In genomic region chr3:12832350-12833225, GRCh38 we compare ENCODE assay signal across 19 cellular contexts.
A peak's percentile ranks its signal among the peaks of the same experiment; 100 is the strongest.
DNase-seq lines count a peak whose midpoint lies in the region; ATAC-seq and TF ChIP-seq lines count a peak whose summit lies in the region.
"Had no signal": no experiment of that assay in that cellular context is flagged by ENCODE, and none has a peak within 500 bp of the region (broad histone marks: within the 10 kb centered on the region; RNA-seq: fewer than 3 reads in every experiment).

No MANE protein-coding gene starts in this region.

- H3K27ac Mint-ChIP-seq in effector memory CD8-positive, alpha-beta T cell = peak overlapping the region; percentile 25 to 49
- H3K27ac Mint-ChIP-seq: activated T-helper 1 cell treated with anti-CD3 and anti-CD28 coated beads, Interleukin-12 subunit alpha, Interleukin-12 subunit beta, Interleukin-2, Interleukin-4 antibody, amounts not matched to agents 30 ng/mL and 10 ng/mL and 1 ng/mL, durations not matched to agents 14 hours and 24 hours and 36 hours; T-helper 1 cell treated with Interleukin-12 subunit alpha and Interleukin-12 subunit beta and Interleukin-4 antibody, amounts not matched to agents 30 μg/mL and 1 μg/mL, for 36 hours had no signal

- H4K20me1 ChIP-seq in DND-41 (ENCODE audit: insufficient read depth, low read length) (peaks cover 41% of the 10 kb centered on the region), OCI-LY1 (ENCODE audit: insufficient read depth, low read length) (no peaks in the 10 kb centered on the region)

- H3F3A ChIP-seq in OCI-LY1 (ENCODE audit: insufficient read depth, low read length) = no peaks in the 10 kb centered on the region

- peaks cover 1% of the 10 kb centered on the region; the same call in 1 of the 2 replicates for H3K4me1 ChIP-seq in DND-41 (ENCODE audit: insufficient read depth, low read length)
- peaks cover 2% of the 10 kb centered on the region for H3K4me1 ChIP-seq in OCI-LY1 (ENCODE audit: insufficient read depth, low read length, severe bottlenecking)
- H3K4me1 ChIP-seq: right atrium auricular region had no signal

- peaks cover 54% of the 10 kb centered on the region for H3K36me3 Mint-ChIP-seq in effector memory CD8-positive, alpha-beta T cell (ENCODE audit: insufficient read depth)

- peaks cover 6 to 7% of the 10 kb centered on the region in 2 donors for H3K4me1 Mint-ChIP-seq in effector memory CD8-positive, alpha-beta T cell (ENCODE audit: low read depth in 2 of 2)

- H2AFZ ChIP-seq in DND-41 (ENCODE audit: low read depth, low read length) (no peak overlapping the region), OCI-LY1 (ENCODE audit: low read length) (no peak overlapping the region)

- H3K9ac ChIP-seq in DND-41 (ENCODE audit: low read depth, low read length) = no peak overlapping the region
- no peak overlapping the region for H3K9ac ChIP-seq in OCI-LY1 (ENCODE audit: low read length)
- H3K9ac ChIP-seq: KMS-11 had no signal

- H3K27me3 ChIP-seq in DND-41 (ENCODE audit: insufficient read depth, low read length, poor library complexity) (no peaks in the 10 kb centered on the region), OCI-LY1 (ENCODE audit: insufficient read depth, low read length) (no peaks in the 10 kb centered on the region)
- H3K27me3 ChIP-seq: right atrium auricular region, upper lobe of left lung had no signal

- H3K4me2 ChIP-seq in DND-41 (ENCODE audit: insufficient read depth, low read length) (no peak overlapping the region), OCI-LY1 (ENCODE audit: low read length) (no peak overlapping the region)
- H3K4me2 ChIP-seq: KMS-11 had no signal

- H3K4me3 Mint-ChIP-seq in effector memory CD8-positive, alpha-beta T cell = no peak overlapping the region
- H3K4me3 Mint-ChIP-seq: activated T-helper 1 cell treated with anti-CD3 and anti-CD28 coated beads, Interleukin-12 subunit alpha, Interleukin-12 subunit beta, Interleukin-2, Interleukin-4 antibody, amounts not matched to agents 30 ng/mL and 10 ng/mL and 1 ng/mL, durations not matched to agents 14 hours and 24 hours and 36 hours; T-helper 1 cell treated with Interleukin-12 subunit alpha and Interleukin-12 subunit beta and Interleukin-4 antibody, amounts not matched to agents 30 μg/mL and 1 μg/mL, for 36 hours had no signal

- peaks cover 82% of the 10 kb centered on the region for H3K36me3 ChIP-seq in DND-41 (ENCODE audit: insufficient read depth, low read length)
- peaks cover 72% of the 10 kb centered on the region for H3K36me3 ChIP-seq in OCI-LY1 (ENCODE audit: insufficient read depth, low read length)

- no peaks in the 10 kb centered on the region for H3K9me2 ChIP-seq in OCI-LY1 (ENCODE audit: low read depth, low read length)

- 0 out of 3 replicates have a peak, but pooled peaks have one; percentile 7 for ATAC-seq in DND-41 (ENCODE audit: insufficient read depth, low read depth)
- no peak for ATAC-seq in effector memory CD8-positive, alpha-beta T cell (replicated peaks)
- ATAC-seq: lower lobe of right lung had no signal

- H3K79me2 ChIP-seq in DND-41 (ENCODE audit: insufficient read depth, low read length) (peaks cover 22% of the 10 kb centered on the region; the same call in 1 of the 2 replicates), OCI-LY1 (ENCODE audit: insufficient read depth, low read length) (0 out of 2 replicates have a peak, but pooled peaks cover 3% of the 10 kb centered on the region)

- peak; percentile 5 for DNase-seq in AG20443 (ENCODE audit: low spot score)
- DNase-seq in DND-41 = no peak
- no peak for DNase-seq in effector memory CD8-positive, alpha-beta T cell
- no peak for DNase-seq in NCI-H2029 treated with DMSO at 0.1 percent for 48 hours (lab: John Stamatoyannopoulos, UW)
- DNase-seq in C1 segment of cervical spinal cord (lab: John Stamatoyannopoulos, UW) = no peak
- no peak for DNase-seq in GF-D8 (lab: John Stamatoyannopoulos, UW)
- DNase-seq in coronary artery (ENCODE audit: low spot score) = no peak
- DNase-seq: activated CD4-positive, alpha-beta T cell treated with anti-CD3 and anti-CD28 coated beads for 1 hour; lower lobe of right lung; NCI-H146; NCI-H446; stimulated activated CD4-positive, alpha-beta T cell treated with anti-CD3 and anti-CD28 coated beads, Interleukin-4, amount 100 ng/mL, for 24 hours; upper lobe of left lung had no signal

- H3K27me3 Mint-ChIP-seq in effector memory CD8-positive, alpha-beta T cell = no peaks in the 10 kb centered on the region

- H3K27ac ChIP-seq in DND-41 (ENCODE audit: low read length) (no peak overlapping the region), OCI-LY1 (ENCODE audit: low read depth, low read length, poor library complexity, severe bottlenecking) (peak overlapping the region; percentile 11), coronary artery (no peak overlapping the region)
- H3K27ac ChIP-seq: C4-2B, KMS-11, lower lobe of right lung, right atrium auricular region, upper lobe of left lung had no signal

- H3K9me3 Mint-ChIP-seq in effector memory CD8-positive, alpha-beta T cell = no peaks in the 10 kb centered on the region
- H3K9me3 Mint-ChIP-seq: activated T-helper 1 cell treated with anti-CD3 and anti-CD28 coated beads, Interleukin-12 subunit alpha, Interleukin-12 subunit beta, Interleukin-2, Interleukin-4 antibody, amounts not matched to agents 30 ng/mL and 10 ng/mL and 1 ng/mL, durations not matched to agents 14 hours and 24 hours and 36 hours; T-helper 1 cell treated with Interleukin-12 subunit alpha and Interleukin-12 subunit beta and Interleukin-4 antibody, amounts not matched to agents 30 μg/mL and 1 μg/mL, for 36 hours had no signal

- TF ChIP-seq CTCF in DND-41 (IDR thresholded peaks at IDR 0.05; ENCODE audit: borderline replicate concordance, extremely low read depth, low read length, poor library complexity, severe bottlenecking) (no peak), OCI-LY1 (IDR thresholded peaks at IDR 0.05; ENCODE audit: low read length) (no peak), coronary artery (IDR thresholded peaks at IDR 0.05) (no peak)

- H3K9me3 ChIP-seq in DND-41 (ENCODE audit: insufficient read depth, low read length, severe bottlenecking) (no peaks in the 10 kb centered on the region), OCI-LY1 (ENCODE audit: low read length) (no peaks in the 10 kb centered on the region)
- H3K9me3 ChIP-seq: lower lobe of right lung, right atrium auricular region, upper lobe of left lung had no signal

- H3K4me3 ChIP-seq in DND-41 (ENCODE audit: low read depth in 1 of 2, low read length in 2 of 2) (no peak overlapping the region), OCI-LY1 (ENCODE audit: low read depth, low read length, poor library complexity, severe bottlenecking) (no peak overlapping the region), coronary artery (no peak overlapping the region)
- H3K4me3 ChIP-seq: lower lobe of right lung, right atrium auricular region, upper lobe of left lung had no signal
